ENCODE assay signal across 8 cellular contexts in the genomic region with DNA sequence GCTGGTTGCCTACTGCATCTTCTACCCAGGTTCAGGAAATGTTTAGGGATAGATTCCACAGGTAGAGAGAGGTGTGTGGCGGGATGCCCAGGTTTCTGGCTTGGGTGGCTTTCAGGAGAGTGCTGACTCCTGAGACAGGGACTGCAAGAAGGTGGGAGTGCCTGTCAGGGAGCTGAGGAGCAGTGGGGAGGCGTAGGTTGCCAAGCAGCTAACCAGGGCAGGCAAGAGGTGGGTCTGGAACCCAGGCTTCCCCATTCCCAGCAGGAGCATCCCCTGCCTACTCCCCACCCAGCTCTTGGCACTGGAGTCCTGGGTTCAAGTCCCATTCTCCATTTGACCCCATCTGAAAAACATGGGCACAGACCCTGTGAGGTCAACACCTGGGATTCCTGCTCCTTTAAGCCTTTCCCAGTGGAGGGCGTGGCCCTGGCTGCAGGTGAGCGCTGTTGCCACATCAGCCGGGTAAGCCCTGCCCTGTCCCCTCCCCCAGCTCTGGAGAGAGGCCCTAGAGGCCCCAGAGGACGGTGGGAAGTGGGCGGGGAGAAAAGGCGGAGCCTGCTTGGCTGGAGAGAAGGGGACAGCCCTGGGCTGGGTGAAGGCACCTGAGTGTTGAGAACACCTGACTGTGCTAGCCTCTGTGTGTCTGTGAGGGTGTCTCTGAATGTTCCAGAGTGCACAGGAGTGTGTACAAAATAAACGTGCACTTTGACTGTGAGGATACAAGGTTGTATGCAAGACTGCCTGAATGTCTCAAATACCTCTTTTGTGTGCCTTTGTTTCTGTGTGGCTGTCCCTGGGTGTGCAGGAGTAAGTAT. TPM values are rescaled to one million over a fixed set of nuclear protein-coding genes. Genes with fewer than 3 reads are reported as not detected.
A peak's percentile ranks its signal among the peaks of the same experiment; 100 is the strongest.
DNase-seq lines count a peak whose midpoint lies in the region; ATAC-seq, FAIRE-seq and TF ChIP-seq lines count a peak whose summit lies in the region.

No MANE protein-coding gene starts in this region.

- POLR2A ChIA-PET in K562 (lab: Yijun Ruan, JAX): interaction anchor here (0.6 to 8.8 kb wide), 7 partner anchors 9 to 330 kb away, joined by 3 to 116 read pairs (median 5); no protein-coding TSS in a partner anchor

- H3K4me3 Mint-ChIP-seq in stimulated activated naive CD8-positive, alpha-beta T cell treated with anti-CD3 and anti-CD28 coated beads, Interleukin-15, amount 100 ng/mL, for 72 hours: no peak overlapping the region

- H3K36me3 ChIP-seq in K562 (ENCODE audit: control insufficient read depth, insufficient read depth, low read length): no peaks in the 10 kb centered on the region
- H3K36me3 ChIP-seq in right lobe of liver: no peaks in the 10 kb centered on the region

- WGBS in K562 (ENCODE audit: insufficient coverage, low coverage, missing lambda C conversion rate): 13% methylated on average over 9 of the region's 9 CpGs
- WGBS in right lobe of liver (ENCODE audit: insufficient coverage, low coverage, low lambda C conversion rate, missing lambda C conversion rate): 49% methylated on average over 4 of the region's 9 CpGs

- H3K4me1 ChIP-seq in K562 (replicated peaks in 1 of 2; ENCODE audit: control insufficient read depth in 2 of 2, insufficient read depth in 2 of 2, low read length in 2 of 2) (peaks cover 18 to 49% of the 10 kb centered on the region in 2 experiments; a peak in 4 of 5 replicates), right lobe of liver (peaks cover 0 to 4% (median 0%) of the 10 kb centered on the region in 4 donors)

- FAIRE-seq in K562 (lab: Jason Lieb, UNC): peak; percentile 95

- H2AFZ ChIP-seq in K562 (ENCODE audit: low read depth, low read length): peak overlapping the region; percentile 90

- H3K9me3 Mint-ChIP-seq in stimulated activated naive CD8-positive, alpha-beta T cell treated with anti-CD3 and anti-CD28 coated beads, Interleukin-15, amount 100 ng/mL, for 72 hours: no peaks in the 10 kb centered on the region

- H3K4me3 ChIP-seq in K562 (no peak overlapping the region), right lobe of liver (no peak overlapping the region)

- peak in 1 of 3 experiments; percentile 23; a peak in 2 of 6 replicates for TF ChIP-seq CTCF in K562 (IDR thresholded peaks at IDR 0.05 in 2 of 3, conservative IDR thresholded peaks at IDR 0.05 in 1 of 3; ENCODE audit: insufficient read depth in 2 of 3, low read depth in 1 of 3, low read length in 3 of 3)
- no peak for TF ChIP-seq CTCF in right lobe of liver (IDR thresholded peaks at IDR 0.05)

- in situ Hi-C loops in K562 (cut with MboI): loop anchor here (10.0 kb wide), 1 partner anchor 48 kb away; no protein-coding TSS in a partner anchor

- peak overlapping the region; percentile 23 to 60; a peak in 3 of 4 replicates for H3K9ac ChIP-seq in K562 (ENCODE audit: insufficient read depth in 1 of 2, low read depth in 2 of 2, low read length in 2 of 2)

- TF ChIP-seq RAD21 in K562 (CRISPR knock-in tag; conservative IDR thresholded peaks at IDR 0.05 in 1 of 2, IDR thresholded peaks at IDR 0.05 in 1 of 2): peak in 1 of 2 experiments; percentile 22; a peak in 2 of 4 replicates

- H3K9me3 ChIP-seq in K562 (replicated peaks; ENCODE audit: control insufficient read depth, insufficient read depth, low read depth, low read length) (no peaks in the 10 kb centered on the region), right lobe of liver (no peaks in the 10 kb centered on the region)

- CTCF ChIA-PET in K562 (lab: Yijun Ruan, JAX; ENCODE audit: low intra/inter-chr PET ratio): interaction anchor here (1.2 to 1.3 kb wide), 2 partner anchors 52 to 57 kb away, joined by 5 to 7 read pairs; no protein-coding TSS in a partner anchor

- no peaks in the 10 kb centered on the region for H3K79me2 ChIP-seq in K562 (ENCODE audit: control insufficient read depth, insufficient read depth, low read length)

- intact Hi-C loops in K562 (cut with micrococcal nuclease) (no loop called here), right lobe of liver (cut with DNase I) (no loop called here)

- H3K4me2 ChIP-seq in K562 (ENCODE audit: insufficient read depth, low read length): peak overlapping the region; percentile 89

- H3K4me1 Mint-ChIP-seq in stimulated activated naive CD8-positive, alpha-beta T cell treated with anti-CD3 and anti-CD28 coated beads, Interleukin-15, amount 100 ng/mL, for 72 hours: peaks cover 23% of the 10 kb centered on the region

- DNase-seq in M059J (ENCODE audit: low read depth) (peak; percentile 61), K562 (ENCODE audit: extremely low read depth in 1 of 4, low spot score in 3 of 4) (peak; percentile 95 to 97 (median 96)), right lobe of liver (peak; percentile 94 to 98 (median 97)), mesenteric fat pad (ENCODE audit: low spot score) (no peak)
- peak; percentile 43 to 64 for DNase-seq in stimulated activated naive CD8-positive, alpha-beta T cell treated with anti-CD3 and anti-CD28 coated beads, Interleukin-15, amount 100 ng/mL, for 72 hours

- peak; percentile 52; the same call in 1 of the 2 replicates for TF ChIP-seq EP300 in K562 (IDR thresholded peaks at IDR 0.05; ENCODE audit: low read length)

- peak; percentile 65 for ATAC-seq in GM19035 (IDR thresholded peaks at IDR 0.05; ENCODE audit: unreplicated experiment)
- peak; percentile 96 for ATAC-seq in K562
- peak; percentile 90 to 97 (median 95) for ATAC-seq in right lobe of liver
- peak; percentile 79 for ATAC-seq in stimulated activated naive CD8-positive, alpha-beta T cell treated with anti-CD3 and anti-CD28 coated beads, Interleukin-15, amount 100 ng/mL, for 72 hours
- ATAC-seq in HG02885 (IDR thresholded peaks at IDR 0.05; ENCODE audit: poor library complexity, unreplicated experiment): no peak

- BruUV-seq in K562 (replicated peaks; lab: Mats Ljungman, UMichigan): no TSS peak

- no peaks in the 10 kb centered on the region for H3K9me1 ChIP-seq in K562 (ENCODE audit: control insufficient read depth, insufficient read depth, low read length)

- H4K20me1 ChIP-seq in K562 (replicated peaks; ENCODE audit: control insufficient read depth, insufficient read depth, low read length): no peaks in the 10 kb centered on the region

- H3K27ac Mint-ChIP-seq in stimulated activated naive CD8-positive, alpha-beta T cell treated with anti-CD3 and anti-CD28 coated beads, Interleukin-15, amount 100 ng/mL, for 72 hours: no peak overlapping the region

- H3K27ac ChIP-seq in K562 (ENCODE audit: extremely low read depth, low read depth, low read length): peak overlapping the region; percentile 68
- H3K27ac ChIP-seq in right lobe of liver: peak overlapping the region in 1 of 3 donors; percentile 29

- TF ChIP-seq POLR2A in Raji (IDR thresholded peaks at IDR 0.05; ENCODE audit: insufficient read depth, low read depth, low read length): peak; percentile 76
- TF ChIP-seq POLR2A in K562 (conservative IDR thresholded peaks at IDR 0.05): no peak; the same call in 1 of the 2 replicates
- TF ChIP-seq POLR2A in right lobe of liver (IDR thresholded peaks at IDR 0.05): no peak

- H3K27me3 ChIP-seq in K562 (ENCODE audit: control insufficient read depth in 2 of 2, insufficient read depth in 2 of 2, low read length in 2 of 2) (no peaks in the 10 kb centered on the region), right lobe of liver (no peaks in the 10 kb centered on the region)

- H3K27me3 Mint-ChIP-seq in stimulated activated naive CD8-positive, alpha-beta T cell treated with anti-CD3 and anti-CD28 coated beads, Interleukin-15, amount 100 ng/mL, for 72 hours: peaks cover 13% of the 10 kb centered on the region

TF ChIP-seq in K562, 482 proteins besides CTCF, POLR2A, EP300 and RAD21 (continues in another document):
- TF ChIP-seq MAFK (IDR thresholded peaks at IDR 0.05; ENCODE audit: low read length): 0 out of 2 replicates have a peak, but pooled peaks have one; percentile 16
- TF ChIP-seq TRIM24 (IDR thresholded peaks at IDR 0.05): 0 out of 4 replicates have a peak, but pooled peaks of 1 of the 2 experiments have one; percentile 24
- TF ChIP-seq, protein P1, sequence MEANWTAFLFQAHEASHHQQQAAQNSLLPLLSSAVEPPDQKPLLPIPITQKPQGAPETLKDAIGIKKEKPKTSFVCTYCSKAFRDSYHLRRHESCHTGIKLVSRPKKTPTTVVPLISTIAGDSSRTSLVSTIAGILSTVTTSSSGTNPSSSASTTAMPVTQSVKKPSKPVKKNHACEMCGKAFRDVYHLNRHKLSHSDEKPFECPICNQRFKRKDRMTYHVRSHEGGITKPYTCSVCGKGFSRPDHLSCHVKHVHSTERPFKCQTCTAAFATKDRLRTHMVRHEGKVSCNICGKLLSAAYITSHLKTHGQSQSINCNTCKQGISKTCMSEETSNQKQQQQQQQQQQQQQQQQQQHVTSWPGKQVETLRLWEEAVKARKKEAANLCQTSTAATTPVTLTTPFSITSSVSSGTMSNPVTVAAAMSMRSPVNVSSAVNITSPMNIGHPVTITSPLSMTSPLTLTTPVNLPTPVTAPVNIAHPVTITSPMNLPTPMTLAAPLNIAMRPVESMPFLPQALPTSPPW (CRISPR knock-in tag; IDR thresholded peaks at IDR 0.05): peak; percentile 56; the same call in 1 of the 2 replicates
- TF ChIP-seq ZNF384 (IDR thresholded peaks at IDR 0.05; ENCODE audit: low read depth, low read length): peak; percentile 28; the same call in 1 of the 2 replicates
- 0 out of 2 replicates have a peak, but pooled peaks have one; percentile 8 for TF ChIP-seq HIVEP1 (CRISPR knock-in tag; IDR thresholded peaks at IDR 0.05)

RNA-seq across cellular contexts. Expression of a gene that starts 13.9 kb away (rescaled TPM):
- 22.3 and 38.2 TPM in 2 replicates for total RNA-seq in M059J (2014; rRNA removed; shearing (Covaris generic))
- total RNA-seq in K562 (2011; cell fraction: chromatin; rRNA removed; ENCODE audit: low replicate concordance): 2.1 and 2.4 TPM in 2 replicates
- total RNA-seq in K562 (2011; cell fraction: nucleolus; rRNA removed): 1.7 and 1.8 TPM in 2 replicates
- total RNA-seq in K562 (2011; cell fraction: nucleoplasm; rRNA removed): 1.2 and 1.5 TPM in 2 replicates
- total RNA-seq in K562 (2014; rRNA removed) (0.86 and 1.1 TPM in 2 replicates), K562 (2014; rRNA removed; fragmentation: Illumina TruSeq; extraction: Trizol) (0.83 and 0.91 TPM in 2 replicates), K562 (2015; rRNA removed; fragmentation: Illumina TruSeq; extraction: Trizol) (0.87 and 1.1 TPM in 2 replicates), K562 (2021) (0.62 and 0.87 TPM in 2 replicates), right lobe of liver (1 to 10 TPM in 1 of 6 experiments, under 1 TPM in 5; 0.29 to 2.1 (median 0.44) TPM), mesenteric fat pad (27.1 TPM)
- polyA plus RNA-seq in K562 (2011; rRNA removed) (0.43 and 0.98 TPM in 2 replicates), K562 (2014; fragmentation: Illumina TruSeq; extraction: Trizol) (0.84 and 1.1 TPM in 2 replicates), K562 (2014; fragmentation: Nextera tagmentation; extraction: Ambion mirVana) (under 1 TPM; 0.49 to 0.74 TPM), K562 (2014; rRNA removed) (0.88 and 1.1 TPM in 2 replicates)
- polyA plus RNA-seq in K562 (2011; cell fraction: cytosol; rRNA removed): 0.16 and 0.22 TPM in 2 replicates
- polyA plus RNA-seq in K562 (2011; cell fraction: nucleus; rRNA removed): 0.37 and 0.92 TPM in 2 replicates
- 0.26 and 0.47 TPM in 2 replicates for polyA plus RNA-seq in K562 (2012)
- 1.2 and 1.3 TPM in 2 replicates for polyA minus RNA-seq in K562 (2011; rRNA and poly(A)+ RNA removed)
- polyA minus RNA-seq in K562 (2011; cell fraction: cytosol; rRNA and poly(A)+ RNA removed): 0.73 and 0.76 TPM in 2 replicates
- polyA minus RNA-seq in K562 (2011; cell fraction: nucleus; rRNA and poly(A)+ RNA removed): 0.22 and 0.54 TPM in 2 replicates
